In the genomic region with DNA sequence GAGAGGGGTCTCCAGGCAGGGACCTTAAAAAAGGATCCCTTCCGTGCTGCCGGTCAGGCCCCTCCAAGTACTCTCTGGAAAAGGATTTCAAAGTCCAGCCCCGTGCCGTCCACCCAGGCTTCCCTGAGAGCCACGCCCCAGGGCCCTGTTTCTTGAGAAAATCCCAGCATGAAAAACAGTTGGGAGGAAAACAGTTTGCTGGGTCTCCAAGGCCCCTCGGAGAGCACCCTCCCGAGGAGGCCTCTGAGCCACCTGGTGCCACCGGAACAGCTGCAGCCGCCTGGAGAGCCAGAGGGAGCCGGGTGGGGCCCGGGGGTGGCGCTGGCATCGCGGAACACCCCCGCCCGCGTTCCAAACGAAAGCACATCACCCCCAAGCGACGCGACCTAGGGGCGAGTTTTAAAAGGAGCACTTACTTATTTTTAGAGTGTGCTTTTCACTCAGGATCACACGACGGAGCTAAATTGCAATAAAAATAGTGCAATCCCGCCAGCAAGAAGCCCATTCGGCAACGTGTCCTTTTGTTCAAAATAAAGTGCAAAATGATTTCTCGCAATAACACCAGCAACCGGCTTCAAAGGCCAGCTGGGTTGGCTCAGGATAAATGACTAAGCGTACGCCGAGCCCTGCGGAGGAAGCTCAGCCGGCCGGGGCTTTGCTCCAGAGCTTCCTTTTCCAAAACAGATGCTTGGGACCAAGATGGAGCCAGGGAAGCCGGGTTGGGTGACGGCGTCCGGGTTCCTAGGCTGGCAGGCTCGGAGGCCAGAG, we compare ENCODE assay signal across 14 cellular contexts.
DNase-seq lines count a peak whose midpoint lies in the region; ATAC-seq and TF ChIP-seq lines count a peak whose summit lies in the region.
"Had no signal": no experiment of that assay in that cellular context is flagged by ENCODE, and none has a peak within 500 bp of the region (broad histone marks: within the 10 kb centered on the region; RNA-seq: fewer than 3 reads in every experiment).

No MANE protein-coding gene starts in this region.

- H3K4me3 Mint-ChIP-seq in nephron progenitor cell: no peak overlapping the region
- H3K4me3 Mint-ChIP-seq: stimulated activated naive CD8-positive, alpha-beta T cell treated with anti-CD3 and anti-CD28 coated beads, Interleukin-15, amount 100 ng/mL, for 72 hours had no signal

- H4K5ac ChIP-seq in mesendoderm (ENCODE audit: low read length): no peak overlapping the region

- H3K4me1 ChIP-seq in lower lobe of right lung: no peaks in the 10 kb centered on the region
- H3K4me1 ChIP-seq in mesendoderm (ENCODE audit: control insufficient read depth, low read depth, low read length): no peaks in the 10 kb centered on the region
- H3K4me1 ChIP-seq: HAP-1, Peyer's patch had no signal

- no peak overlapping the region for H2BK120ac ChIP-seq in mesendoderm (ENCODE audit: low read depth, low read length)

- H3K4me1 Mint-ChIP-seq in nephron progenitor cell: peaks cover 4% of the 10 kb centered on the region
- H3K4me1 Mint-ChIP-seq: stimulated activated naive CD8-positive, alpha-beta T cell treated with anti-CD3 and anti-CD28 coated beads, Interleukin-15, amount 100 ng/mL, for 72 hours had no signal

- DNase-seq in AG20443 (ENCODE audit: low spot score): peak; percentile 52
- DNase-seq in NCI-H2171 treated with DMSO at 0.1 percent for 48 hours (lab: John Stamatoyannopoulos, UW): peak; percentile 84
- DNase-seq in dorsolateral prefrontal cortex: peak in 8 of 10 donors; percentile 26 to 58 (median 52)
- DNase-seq in lower lobe of right lung: peak; percentile 35
- DNase-seq in mesendoderm: no peak
- no peak for DNase-seq in nephron progenitor cell
- DNase-seq in foreskin melanocyte: no peak
- DNase-seq in T-helper 2 cell: no peak
- DNase-seq: MM.1S; NCI-H2227 treated with DMSO at 0.1 percent for 48 hours; Peyer's patch; stimulated activated naive CD8-positive, alpha-beta T cell treated with anti-CD3 and anti-CD28 coated beads, Interleukin-15, amount 100 ng/mL, for 72 hours; T1000 had no signal

- WGBS in mesendoderm (ENCODE audit: extremely low coverage, insufficient coverage, low lambda C conversion rate): no CpG with 5 or more reads among the region's 40 CpGs

- H3K36me3 ChIP-seq in lower lobe of right lung: no peaks in the 10 kb centered on the region
- no peaks in the 10 kb centered on the region for H3K36me3 ChIP-seq in mesendoderm (ENCODE audit: control insufficient read depth, insufficient read depth, low read length)
- H3K36me3 ChIP-seq: HAP-1, Peyer's patch had no signal

- H3K4ac ChIP-seq in mesendoderm (ENCODE audit: low read depth, low read length): no peak overlapping the region

- intact Hi-C loops in dorsolateral prefrontal cortex (cut with DNase I): no loop called here
- intact Hi-C loops in lower lobe of right lung (cut with DNase I): no loop called here

- no peaks in the 10 kb centered on the region for H3K9me3 ChIP-seq in lower lobe of right lung
- H3K9me3 ChIP-seq: Peyer's patch had no signal

- no peak overlapping the region for H3K9ac ChIP-seq in mesendoderm (ENCODE audit: low read length)

- no peak for TF ChIP-seq CTCF in dorsolateral prefrontal cortex (IDR thresholded peaks at IDR 0.05 in 54 of 56, conservative IDR thresholded peaks at IDR 0.05 in 2 of 56; ENCODE audit: low read depth in 1 of 56, partially characterized antibody in 56 of 56)
- TF ChIP-seq CTCF in lower lobe of right lung (IDR thresholded peaks at IDR 0.05): no peak
- TF ChIP-seq CTCF in nephron progenitor cell (IDR thresholded peaks at IDR 0.05): no peak

- H3K9me3 Mint-ChIP-seq in nephron progenitor cell: peaks cover 26% of the 10 kb centered on the region

- H3K27ac Mint-ChIP-seq in nephron progenitor cell: no peak overlapping the region
- H3K27ac Mint-ChIP-seq: stimulated activated naive CD8-positive, alpha-beta T cell treated with anti-CD3 and anti-CD28 coated beads, Interleukin-15, amount 100 ng/mL, for 72 hours had no signal

- no peak overlapping the region for H3K4me2 ChIP-seq in mesendoderm (ENCODE audit: low read length)

- H3K79me1 ChIP-seq in mesendoderm (ENCODE audit: low read length): no peaks in the 10 kb centered on the region

- no peak overlapping the region for H2BK15ac ChIP-seq in mesendoderm (replicated peaks; ENCODE audit: low read depth)

- H3K79me2 ChIP-seq in mesendoderm (ENCODE audit: control insufficient read depth, insufficient read depth, low read length): no peaks in the 10 kb centered on the region

- peaks cover 7% of the 10 kb centered on the region for H3K36me3 Mint-ChIP-seq in nephron progenitor cell (ENCODE audit: low read depth)

- H3K23ac ChIP-seq in mesendoderm (ENCODE audit: low read length): no peak overlapping the region

- no peak overlapping the region for H3K18ac ChIP-seq in mesendoderm (ENCODE audit: low read length)

- H3K4me3 ChIP-seq in dorsolateral prefrontal cortex (peak overlapping the region in 15 of 59 donors; percentile 1 to 37 (median 12)), lower lobe of right lung (no peak overlapping the region), mesendoderm (ENCODE audit: low read length) (no peak overlapping the region)
- H3K4me3 ChIP-seq: HAP-1, Peyer's patch had no signal

- no peak overlapping the region for H4K8ac ChIP-seq in mesendoderm (ENCODE audit: low read depth, low read length)

- H2AK5ac ChIP-seq in mesendoderm (ENCODE audit: low read length): no peak overlapping the region

- ATAC-seq in lower lobe of right lung: no peak
- ATAC-seq: stimulated activated naive CD8-positive, alpha-beta T cell treated with anti-CD3 and anti-CD28 coated beads, Interleukin-15, amount 100 ng/mL, for 72 hours had no signal

- peak overlapping the region in 45 of 59 donors; percentile 1 to 83 (median 47) for H3K27ac ChIP-seq in dorsolateral prefrontal cortex
- H3K27ac ChIP-seq in lower lobe of right lung: no peak overlapping the region
- H3K27ac ChIP-seq in mesendoderm (ENCODE audit: low read depth, low read length): no peak overlapping the region
- H3K27ac ChIP-seq: Peyer's patch had no signal

- peaks cover 60% of the 10 kb centered on the region for H3K27me3 Mint-ChIP-seq in nephron progenitor cell (ENCODE audit: low read depth, poor library complexity)

- H2BK5ac ChIP-seq in mesendoderm (ENCODE audit: low read length): no peak overlapping the region

- no peak overlapping the region for H3K56ac ChIP-seq in mesendoderm (ENCODE audit: low read length)

- H3K27me3 ChIP-seq in dorsolateral prefrontal cortex: peaks cover 0 to 50% (median 13%) of the 10 kb centered on the region in 45 donors
- H3K27me3 ChIP-seq in lower lobe of right lung (ENCODE audit: low read depth): peaks cover 77% of the 10 kb centered on the region
- no peaks in the 10 kb centered on the region for H3K27me3 ChIP-seq in mesendoderm (ENCODE audit: insufficient read depth, low read length, poor library complexity)

Comparison
In these comparisons a context has a peak if more than half of its experiments do, and no peak if none do; other contexts are left out.
1. DNase-seq: peak in AG20443 (single experiment), NCI-H2171 treated with DMSO at 0.1 percent for 48 hours (single experiment), dorsolateral prefrontal cortex (8 of 10) and lower lobe of right lung (single experiment); none in mesendoderm (single experiment), nephron progenitor cell (single experiment), foreskin melanocyte (single experiment) and T-helper 2 cell (0 of 5).
2. H3K27ac ChIP-seq: peak in dorsolateral prefrontal cortex (45 of 59); none in lower lobe of right lung (single experiment) and mesendoderm (single experiment).